Comparison of ENCODE assay signal across 13 cellular contexts in genomic region chr7:91396-92158, GRCh38.
A peak's percentile ranks its signal among the peaks of the same experiment; 100 is the strongest.
DNase-seq lines count a peak whose midpoint lies in the region; ATAC-seq and TF ChIP-seq lines count a peak whose summit lies in the region.
"Had no signal": no experiment of that assay in that cellular context is flagged by ENCODE, and none has a peak within 500 bp of the region (broad histone marks: within the 10 kb centered on the region; RNA-seq: fewer than 3 reads in every experiment).

No MANE protein-coding gene starts in this region.

- H3K36me3 ChIP-seq in HUES48 (ENCODE audit: control insufficient read depth, insufficient read depth, low read length) (no peaks in the 10 kb centered on the region), adipocyte (ENCODE audit: control insufficient read depth, insufficient read depth, low read length, severe bottlenecking) (no peaks in the 10 kb centered on the region), iPS-20b (ENCODE audit: insufficient read depth, low read depth, low read length) (no peaks in the 10 kb centered on the region), vagina (no peaks in the 10 kb centered on the region)
- H3K36me3 ChIP-seq: HAP-1 had no signal

- no peak for TF ChIP-seq POLR2A in vagina (IDR thresholded peaks at IDR 0.05)

- H3K27ac ChIP-seq in HUES48 (ENCODE audit: low read depth, low read length) (peak overlapping the region; percentile 48), iPS-20b (ENCODE audit: low read length) (peak overlapping the region; percentile 69), vagina (peak overlapping the region; percentile 4)

- H3K9ac ChIP-seq in HUES48 (ENCODE audit: low read depth, low read length) (no peak overlapping the region), adipocyte (ENCODE audit: low read length) (peak overlapping the region; percentile 3), iPS-20b (ENCODE audit: low read depth, low read length) (no peak overlapping the region; the same call in 1 of the 2 replicates)

- H3K4me3 ChIP-seq in HUES48 (ENCODE audit: low read depth, low read length) (no peak overlapping the region), adipocyte (ENCODE audit: low read length) (no peak overlapping the region), iPS-20b (ENCODE audit: low read length) (no peak overlapping the region), vagina (no peak overlapping the region)
- H3K4me3 ChIP-seq: HAP-1 had no signal

- no peak for ATAC-seq in GM18907 (IDR thresholded peaks at IDR 0.05; ENCODE audit: unreplicated experiment)
- ATAC-seq: Right ventricle myocardium inferior had no signal

- DNase-seq in adipocyte (ENCODE audit: low read depth) (no peak), vagina (ENCODE audit: extremely low spot score in 2 of 2) (no peak), NCI-H2171 treated with DMSO at 0.1 percent for 48 hours (lab: John Stamatoyannopoulos, UW) (no peak), NCI-H446 treated with DMSO at 0.1 percent for 48 hours (lab: John Stamatoyannopoulos, UW) (no peak)
- DNase-seq: CD4-positive, alpha-beta T cell; DMS53; NCI-H2029 treated with DMSO at 0.1 percent for 48 hours; NCI-H510A had no signal

- peaks cover 53% of the 10 kb centered on the region for H3K4me1 ChIP-seq in HUES48 (ENCODE audit: control insufficient read depth, insufficient read depth, low read length)
- H3K4me1 ChIP-seq in adipocyte (ENCODE audit: control insufficient read depth, insufficient read depth, low read length): peaks cover 33% of the 10 kb centered on the region
- H3K4me1 ChIP-seq in iPS-20b (ENCODE audit: insufficient read depth, low read length): peaks cover 42% of the 10 kb centered on the region
- H3K4me1 ChIP-seq in vagina: peaks cover 40% of the 10 kb centered on the region
- H3K4me1 ChIP-seq: HAP-1 had no signal

- no peak for TF ChIP-seq CTCF in vagina (IDR thresholded peaks at IDR 0.05)

- intact Hi-C loops in vagina (cut with DNase I): no loop called here

- H3K27me3 ChIP-seq in HUES48 (ENCODE audit: control insufficient read depth, insufficient read depth, low read length) (no peaks in the 10 kb centered on the region), adipocyte (replicated peaks; ENCODE audit: control insufficient read depth, insufficient read depth, low read length) (no peaks in the 10 kb centered on the region), iPS-20b (ENCODE audit: insufficient read depth, low read length) (no peaks in the 10 kb centered on the region), vagina (no peaks in the 10 kb centered on the region)

- no peaks in the 10 kb centered on the region for H3K9me3 ChIP-seq in HUES48 (ENCODE audit: control insufficient read depth, insufficient read depth, low read length)
- H3K9me3 ChIP-seq in adipocyte (ENCODE audit: control insufficient read depth, low read length): no peaks in the 10 kb centered on the region
- no peaks in the 10 kb centered on the region for H3K9me3 ChIP-seq in iPS-20b (ENCODE audit: insufficient read depth, low read depth, low read length)
- no peaks in the 10 kb centered on the region for H3K9me3 ChIP-seq in vagina
- H3K9me3 ChIP-seq: HAP-1 had no signal

Comparison
In these comparisons a context has a peak if more than half of its experiments do, and no peak if none do; other contexts are left out.
1. H3K27ac ChIP-seq: peak in every context shown above with its lines; median percentile 69 in iPS-20b; 48 in HUES48; 4 in vagina.